8 cellular contexts compared by ENCODE assay signal in the genomic region with DNA sequence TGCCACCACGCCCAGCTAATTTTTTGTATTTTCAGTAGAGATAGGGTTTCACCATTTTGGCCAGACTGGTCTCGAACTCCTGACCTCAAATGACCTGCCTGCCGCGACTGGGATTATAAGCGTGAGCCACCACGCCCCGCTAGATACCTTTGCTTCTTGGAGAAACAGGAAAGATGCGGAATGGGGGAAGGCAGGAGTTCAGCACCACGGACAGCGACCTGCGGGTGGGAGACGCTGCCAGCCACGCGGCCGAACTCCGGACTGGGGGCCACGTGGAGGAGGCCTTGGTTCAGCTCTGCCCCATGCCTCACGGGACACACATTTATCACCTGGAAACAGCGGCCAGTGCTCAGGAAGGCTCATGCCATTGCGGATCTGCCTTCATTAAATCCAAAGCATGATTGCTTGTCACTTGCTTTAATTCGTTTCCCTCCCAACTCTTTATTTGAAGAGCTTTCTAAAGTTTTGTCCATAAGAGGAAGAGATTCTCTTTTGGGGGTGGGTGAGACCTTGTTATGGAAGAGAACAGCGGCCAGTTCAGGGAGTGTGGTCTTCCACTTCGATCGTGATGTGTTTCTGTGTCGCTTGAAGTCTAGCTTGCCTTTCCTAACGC.
DNase-seq lines count a peak whose midpoint lies in the region; ATAC-seq lines count a peak whose summit lies in the region.

No MANE protein-coding gene starts in this region.

- DNase-seq in activated gamma-delta T cell treated with Interleukin-2 at 50 U/mL for 16 hours (peak; percentile 32), activated gamma-delta T cell (lab: John Stamatoyannopoulos, UW) (no peak), glomerular endothelial cell (ENCODE audit: extremely low read depth, low read depth, low spot score) (peak; percentile 4), retina (peak; percentile 84)
- DNase-seq in activated CD8-positive, alpha-beta memory T cell treated with anti-CD3 and anti-CD28 coated beads, Interleukin-2, amount 10 ng/mL, durations not matched to agents 7 days and 5 days = peak; percentile 63

- ATAC-seq in activated CD8-positive, alpha-beta memory T cell treated with anti-CD3 and anti-CD28 coated beads, Interleukin-2, amount 10 ng/mL, durations not matched to agents 7 days and 5 days = peak; percentile 39
- ATAC-seq in HG02798 (IDR thresholded peaks at IDR 0.05; ENCODE audit: poor library complexity, unreplicated experiment) = no peak
- ATAC-seq in GM19023 (IDR thresholded peaks at IDR 0.05; ENCODE audit: unreplicated experiment) = no peak
- no peak for ATAC-seq in GM19324 (IDR thresholded peaks at IDR 0.05; ENCODE audit: low FRiP score, unreplicated experiment)

- H3K4me3 Mint-ChIP-seq in activated CD8-positive, alpha-beta memory T cell treated with anti-CD3 and anti-CD28 coated beads, Interleukin-2, amount 10 ng/mL, durations not matched to agents 7 days and 5 days = no peak overlapping the region

- H3K4me1 Mint-ChIP-seq in activated CD8-positive, alpha-beta memory T cell treated with anti-CD3 and anti-CD28 coated beads, Interleukin-2, amount 10 ng/mL, durations not matched to agents 7 days and 5 days = no peaks in the 10 kb centered on the region

- CTCF ChIA-PET in activated CD8-positive, alpha-beta memory T cell treated with anti-CD3 and anti-CD28 coated beads, Interleukin-2, amount 10 ng/mL, durations not matched to agents 7 days and 5 days (lab: Charles Lee) = no interaction called here

- H3K9me3 Mint-ChIP-seq in activated CD8-positive, alpha-beta memory T cell treated with anti-CD3 and anti-CD28 coated beads, Interleukin-2, amount 10 ng/mL, durations not matched to agents 7 days and 5 days (ENCODE audit: low read depth) = no peaks in the 10 kb centered on the region

- peaks cover 2% of the 10 kb centered on the region for H3K27me3 Mint-ChIP-seq in activated CD8-positive, alpha-beta memory T cell treated with anti-CD3 and anti-CD28 coated beads, Interleukin-2, amount 10 ng/mL, durations not matched to agents 7 days and 5 days

- no peaks in the 10 kb centered on the region for H3K36me3 Mint-ChIP-seq in activated CD8-positive, alpha-beta memory T cell treated with anti-CD3 and anti-CD28 coated beads, Interleukin-2, amount 10 ng/mL, durations not matched to agents 7 days and 5 days

- no peak overlapping the region for H3K27ac Mint-ChIP-seq in activated CD8-positive, alpha-beta memory T cell treated with anti-CD3 and anti-CD28 coated beads, Interleukin-2, amount 10 ng/mL, durations not matched to agents 7 days and 5 days
